Comparison of ENCODE assay signal across 8 cellular contexts in genomic region chr6:28940294-28940858, GRCh38. TPM values are rescaled to one million over a fixed set of nuclear protein-coding genes. Genes with fewer than 3 reads are reported as not detected.
DNase-seq lines count a peak whose midpoint lies in the region; ATAC-seq and TF ChIP-seq lines count a peak whose summit lies in the region.

No MANE protein-coding gene starts in this region.

- no peaks in the 10 kb centered on the region for H3K36me3 Mint-ChIP-seq in glutamatergic neuron (ENCODE audit: unreplicated experiment)

- H3K9me3 Mint-ChIP-seq in glutamatergic neuron (ENCODE audit: unreplicated experiment) = peaks cover 36% of the 10 kb centered on the region

- peak overlapping the region; percentile 91 for H3K4me3 Mint-ChIP-seq in glutamatergic neuron (ENCODE audit: unreplicated experiment)

- H3K27me3 Mint-ChIP-seq in glutamatergic neuron (ENCODE audit: unreplicated experiment) = peaks cover 31% of the 10 kb centered on the region

- ATAC-seq in HG03139 (IDR thresholded peaks at IDR 0.05; ENCODE audit: unreplicated experiment) (peak; percentile 24), omental fat pad (ENCODE audit: low FRiP score) (peak; percentile 59)

- peak overlapping the region; percentile 52 for H3K27ac Mint-ChIP-seq in glutamatergic neuron (ENCODE audit: unreplicated experiment)

- TF ChIP-seq CTCF in glutamatergic neuron (IDR thresholded peaks at IDR 0.05; ENCODE audit: partially characterized antibody, unreplicated experiment) (no peak), omental fat pad (IDR thresholded peaks at IDR 0.05) (no peak)

- peaks cover 5% of the 10 kb centered on the region for H3K4me1 Mint-ChIP-seq in glutamatergic neuron (ENCODE audit: low read depth, unreplicated experiment)

- DNase-seq in SHP77 (lab: John Stamatoyannopoulos, UW) (peak; percentile 63 to 70), SHP77 treated with DMSO at 0.1 percent for 48 hours (lab: John Stamatoyannopoulos, UW) (no peak), OCI-M2 (lab: John Stamatoyannopoulos, UW; ENCODE audit: unreplicated experiment) (peak; percentile 81), glutamatergic neuron (peak; percentile 34), omental fat pad (ENCODE audit: low spot score) (peak; percentile 31), NCI-H2081 treated with DMSO at 0.1 percent for 48 hours (lab: John Stamatoyannopoulos, UW) (no peak)
- peak in 3 of 4 experiments; percentile 11 to 38 (median 16) for DNase-seq in activated naive CD4-positive, alpha-beta T cell (lab: John Stamatoyannopoulos, UW)

RNA-seq across cellular contexts. Expression of gene TRIM27, which starts 16.6 kb away (rescaled TPM):
- total RNA-seq in glutamatergic neuron (ENCODE audit: unreplicated experiment) (65.2 TPM), omental fat pad (10 to 100 TPM; 37.0 to 75.2 (median 58.4) TPM)

Comparison
In these comparisons a context has a peak if more than half of its experiments do, and no peak if none do; other contexts are left out.
1. DNase-seq: peak in SHP77 (2 of 2), OCI-M2 (single experiment), activated naive CD4-positive, alpha-beta T cell (3 of 4), glutamatergic neuron (single experiment) and omental fat pad (single experiment); none in SHP77 treated with DMSO at 0.1 percent for 48 hours (single experiment) and NCI-H2081 treated with DMSO at 0.1 percent for 48 hours (single experiment).